Comparison of ENCODE assay signal across 23 cellular contexts in the genomic region with DNA sequence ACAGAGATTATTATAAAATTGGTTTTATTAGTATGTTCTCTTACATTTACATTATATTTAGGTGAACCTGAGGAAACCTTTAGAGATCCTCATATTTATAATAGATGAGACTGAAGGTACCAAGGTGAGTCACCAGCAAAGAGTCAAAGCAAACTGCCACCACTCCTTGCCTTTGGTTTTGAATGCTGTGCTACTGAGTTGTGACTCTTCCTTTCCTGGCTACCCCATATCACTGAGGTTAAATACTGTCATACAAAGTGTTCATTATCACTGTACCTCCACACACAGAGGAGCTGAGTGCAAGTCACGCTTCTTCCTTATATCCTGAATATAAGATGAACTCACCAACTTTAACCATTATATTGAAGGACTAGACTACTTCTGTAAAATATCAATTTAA.
DNase-seq lines count a peak whose midpoint lies in the region; ATAC-seq and TF ChIP-seq lines count a peak whose summit lies in the region.
"Had no signal": no experiment of that assay in that cellular context is flagged by ENCODE, and none has a peak within 500 bp of the region (broad histone marks: within the 10 kb centered on the region; RNA-seq: fewer than 3 reads in every experiment).

No MANE protein-coding gene starts in this region.

- CTCF ChIA-PET in activated CD4-positive, alpha-beta T cell treated with anti-CD3 and anti-CD28 coated beads for 36 hours (lab: Charles Lee) = interaction anchor here (0.7 to 1.6 kb wide), 2 partner anchors 10 to 14 kb away, joined by 4 read pairs; no protein-coding TSS in a partner anchor
- CTCF ChIA-PET in activated CD4-positive, alpha-beta T cell treated with anti-CD3 and anti-CD28 coated beads, Interleukin-2, amount 10 ng/mL, durations not matched to agents 7 days and 5 days (lab: Charles Lee) = interaction anchor here (0.6 kb wide), 2 partner anchors 82 to 385 kb away, joined by 3 to 4 read pairs; no protein-coding TSS in a partner anchor
- CTCF ChIA-PET in CD4-positive, alpha-beta T cell (lab: Charles Lee) = no interaction called here

- no peak overlapping the region for H3K4me3 Mint-ChIP-seq in activated CD4-positive, alpha-beta T cell treated with anti-CD3 and anti-CD28 coated beads for 36 hours
- no peak overlapping the region for H3K4me3 Mint-ChIP-seq in activated CD4-positive, alpha-beta T cell treated with anti-CD3 and anti-CD28 coated beads, Interleukin-2, amount 10 ng/mL, durations not matched to agents 7 days and 5 days
- no peak overlapping the region for H3K4me3 Mint-ChIP-seq in CD4-positive, alpha-beta T cell
- H3K4me3 Mint-ChIP-seq in activated T-helper 1 cell treated with anti-CD3 and anti-CD28 coated beads, Interleukin-12 subunit alpha, Interleukin-12 subunit beta, Interleukin-2, Interleukin-4 antibody, amounts not matched to agents 30 ng/mL and 10 ng/mL and 1 ng/mL, durations not matched to agents 14 hours and 24 hours and 36 hours = no peak overlapping the region
- no peak overlapping the region for H3K4me3 Mint-ChIP-seq in naive thymus-derived CD8-positive, alpha-beta T cell
- H3K4me3 Mint-ChIP-seq: H9 had no signal

- H3K27me3 ChIP-seq in CD4-positive, alpha-beta T cell (ENCODE audit: control insufficient read depth, insufficient read depth, low read length) = no peaks in the 10 kb centered on the region
- H3K27me3 ChIP-seq: BE2C, dorsolateral prefrontal cortex, pancreas, vagina had no signal

- H3K9me3 ChIP-seq in CD4-positive, alpha-beta T cell (ENCODE audit: control insufficient read depth, low read length) = no peaks in the 10 kb centered on the region
- H3K9me3 ChIP-seq: BE2C, pancreas, vagina had no signal

- H3K27me3 Mint-ChIP-seq in activated CD4-positive, alpha-beta T cell treated with anti-CD3 and anti-CD28 coated beads for 36 hours = no peaks in the 10 kb centered on the region
- no peaks in the 10 kb centered on the region for H3K27me3 Mint-ChIP-seq in activated CD4-positive, alpha-beta T cell treated with anti-CD3 and anti-CD28 coated beads, Interleukin-2, amount 10 ng/mL, durations not matched to agents 7 days and 5 days
- no peaks in the 10 kb centered on the region for H3K27me3 Mint-ChIP-seq in CD4-positive, alpha-beta T cell
- H3K27me3 Mint-ChIP-seq in activated T-helper 1 cell treated with anti-CD3 and anti-CD28 coated beads, Interleukin-12 subunit alpha, Interleukin-12 subunit beta, Interleukin-2, Interleukin-4 antibody, amounts not matched to agents 30 ng/mL and 10 ng/mL and 1 ng/mL, durations not matched to agents 14 hours and 24 hours and 36 hours (ENCODE audit: insufficient read depth) = no peaks in the 10 kb centered on the region
- H3K27me3 Mint-ChIP-seq in naive thymus-derived CD8-positive, alpha-beta T cell = no peaks in the 10 kb centered on the region

- H3K9me3 Mint-ChIP-seq in activated CD4-positive, alpha-beta T cell treated with anti-CD3 and anti-CD28 coated beads for 36 hours (ENCODE audit: low read depth) = no peaks in the 10 kb centered on the region
- no peaks in the 10 kb centered on the region for H3K9me3 Mint-ChIP-seq in activated CD4-positive, alpha-beta T cell treated with anti-CD3 and anti-CD28 coated beads, Interleukin-2, amount 10 ng/mL, durations not matched to agents 7 days and 5 days
- H3K9me3 Mint-ChIP-seq in CD4-positive, alpha-beta T cell = no peaks in the 10 kb centered on the region
- H3K9me3 Mint-ChIP-seq in activated T-helper 1 cell treated with anti-CD3 and anti-CD28 coated beads, Interleukin-12 subunit alpha, Interleukin-12 subunit beta, Interleukin-2, Interleukin-4 antibody, amounts not matched to agents 30 ng/mL and 10 ng/mL and 1 ng/mL, durations not matched to agents 14 hours and 24 hours and 36 hours = no peaks in the 10 kb centered on the region
- H3K9me3 Mint-ChIP-seq in naive thymus-derived CD8-positive, alpha-beta T cell = no peaks in the 10 kb centered on the region
- H3K9me3 Mint-ChIP-seq: H9 had no signal

- H3K27ac ChIP-seq in CD4-positive, alpha-beta T cell (ENCODE audit: low read depth, low read length) = no peak overlapping the region
- H3K27ac ChIP-seq: dorsolateral prefrontal cortex, epithelial cell of prostate, pancreas, vagina had no signal

- H3K4me1 Mint-ChIP-seq in activated CD4-positive, alpha-beta T cell treated with anti-CD3 and anti-CD28 coated beads for 36 hours = peaks cover 38% of the 10 kb centered on the region
- H3K4me1 Mint-ChIP-seq in activated CD4-positive, alpha-beta T cell treated with anti-CD3 and anti-CD28 coated beads, Interleukin-2, amount 10 ng/mL, durations not matched to agents 7 days and 5 days = peaks cover 14% of the 10 kb centered on the region
- H3K4me1 Mint-ChIP-seq in CD4-positive, alpha-beta T cell (ENCODE audit: low read depth) = peaks cover 36% of the 10 kb centered on the region
- peaks cover 38% of the 10 kb centered on the region for H3K4me1 Mint-ChIP-seq in activated T-helper 1 cell treated with anti-CD3 and anti-CD28 coated beads, Interleukin-12 subunit alpha, Interleukin-12 subunit beta, Interleukin-2, Interleukin-4 antibody, amounts not matched to agents 30 ng/mL and 10 ng/mL and 1 ng/mL, durations not matched to agents 14 hours and 24 hours and 36 hours (ENCODE audit: low read depth)
- H3K4me1 Mint-ChIP-seq in naive thymus-derived CD8-positive, alpha-beta T cell = peaks cover 22 to 46% (median 36%) of the 10 kb centered on the region in 4 donors

- intact Hi-C loops in activated CD4-positive, alpha-beta T cell treated with anti-CD3 and anti-CD28 coated beads for 36 hours (cut with DNase I, micrococcal nuclease) = no loop called here
- intact Hi-C loops in CD4-positive, alpha-beta T cell (cut with DNase I, micrococcal nuclease) = no loop called here
- intact Hi-C loops in activated T-helper 1 cell treated with anti-CD3 and anti-CD28 coated beads, Interleukin-12 subunit alpha, Interleukin-12 subunit beta, Interleukin-2, Interleukin-4 antibody, amounts not matched to agents 30 ng/mL and 10 ng/mL and 1 ng/mL, durations not matched to agents 14 hours and 24 hours and 36 hours (cut with micrococcal nuclease) = loop anchor here (1.0 kb wide), 1 partner anchor 24 kb away; no protein-coding TSS in a partner anchor

- DNase-seq in activated CD4-positive, alpha-beta T cell treated with anti-CD3 and anti-CD28 coated beads for 36 hours = peak; percentile 46
- no peak for DNase-seq in activated CD4-positive, alpha-beta T cell treated with anti-CD3 and anti-CD28 coated beads, Interleukin-2, amount 10 ng/mL, durations not matched to agents 7 days and 5 days
- DNase-seq in CD4-positive, alpha-beta T cell = no peak
- DNase-seq in activated T-helper 1 cell treated with anti-CD3 and anti-CD28 coated beads, Interleukin-12 subunit alpha, Interleukin-12 subunit beta, Interleukin-2, Interleukin-4 antibody, amounts not matched to agents 30 ng/mL and 10 ng/mL and 1 ng/mL, durations not matched to agents 14 hours and 24 hours and 36 hours (ENCODE audit: low spot score) = no peak
- DNase-seq in naive thymus-derived CD8-positive, alpha-beta T cell = no peak
- DNase-seq in NCI-H1105 treated with DMSO at 0.1 percent for 48 hours (lab: John Stamatoyannopoulos, UW) (no peak), GDM1 (lab: John Stamatoyannopoulos, UW) (no peak)
- DNase-seq: amygdala, BE2C, dorsolateral prefrontal cortex, foreskin fibroblast, H9, hippocampal formation, Karpas-422, kidney, mammary epithelial cell, NCI-H2029 treated with DMSO at 0.1 percent for 48 hours, NCI-H524 treated with DMSO at 0.1 percent for 48 hours, pancreas had no signal

- POLR2A ChIA-PET in activated CD4-positive, alpha-beta T cell treated with anti-CD3 and anti-CD28 coated beads for 36 hours (lab: Charles Lee) = no interaction called here
- POLR2A ChIA-PET in activated CD4-positive, alpha-beta T cell treated with anti-CD3 and anti-CD28 coated beads, Interleukin-2, amount 10 ng/mL, durations not matched to agents 7 days and 5 days (lab: Charles Lee) = no interaction called here
- POLR2A ChIA-PET in CD4-positive, alpha-beta T cell (lab: Charles Lee) = no interaction called here
- POLR2A ChIA-PET in naive thymus-derived CD8-positive, alpha-beta T cell (lab: Charles Lee) = no interaction called here

- H3K27ac Mint-ChIP-seq in activated CD4-positive, alpha-beta T cell treated with anti-CD3 and anti-CD28 coated beads for 36 hours = peak overlapping the region; percentile 68
- H3K27ac Mint-ChIP-seq in activated CD4-positive, alpha-beta T cell treated with anti-CD3 and anti-CD28 coated beads, Interleukin-2, amount 10 ng/mL, durations not matched to agents 7 days and 5 days = no peak overlapping the region
- peak overlapping the region; percentile 25 for H3K27ac Mint-ChIP-seq in CD4-positive, alpha-beta T cell
- H3K27ac Mint-ChIP-seq in activated T-helper 1 cell treated with anti-CD3 and anti-CD28 coated beads, Interleukin-12 subunit alpha, Interleukin-12 subunit beta, Interleukin-2, Interleukin-4 antibody, amounts not matched to agents 30 ng/mL and 10 ng/mL and 1 ng/mL, durations not matched to agents 14 hours and 24 hours and 36 hours = peak overlapping the region; percentile 61
- H3K27ac Mint-ChIP-seq in naive thymus-derived CD8-positive, alpha-beta T cell = peak overlapping the region in 7 of 10 donors; percentile 1 to 77 (median 61)

- peaks cover 66% of the 10 kb centered on the region for H3K36me3 Mint-ChIP-seq in activated CD4-positive, alpha-beta T cell treated with anti-CD3 and anti-CD28 coated beads for 36 hours (ENCODE audit: low read depth)
- peaks cover 65% of the 10 kb centered on the region for H3K36me3 Mint-ChIP-seq in activated CD4-positive, alpha-beta T cell treated with anti-CD3 and anti-CD28 coated beads, Interleukin-2, amount 10 ng/mL, durations not matched to agents 7 days and 5 days (ENCODE audit: low read depth)
- H3K36me3 Mint-ChIP-seq in CD4-positive, alpha-beta T cell (ENCODE audit: low read depth) = peaks cover 80% of the 10 kb centered on the region
- peaks cover 62% of the 10 kb centered on the region for H3K36me3 Mint-ChIP-seq in activated T-helper 1 cell treated with anti-CD3 and anti-CD28 coated beads, Interleukin-12 subunit alpha, Interleukin-12 subunit beta, Interleukin-2, Interleukin-4 antibody, amounts not matched to agents 30 ng/mL and 10 ng/mL and 1 ng/mL, durations not matched to agents 14 hours and 24 hours and 36 hours (ENCODE audit: low read depth)
- H3K36me3 Mint-ChIP-seq in naive thymus-derived CD8-positive, alpha-beta T cell = peaks cover 27 to 70% (median 48%) of the 10 kb centered on the region in 3 donors

- peak; percentile 97 for ATAC-seq in activated CD4-positive, alpha-beta T cell treated with anti-CD3 and anti-CD28 coated beads for 36 hours
- no peak for ATAC-seq in CD4-positive, alpha-beta T cell (ENCODE audit: poor library complexity)
- ATAC-seq in naive thymus-derived CD8-positive, alpha-beta T cell = no peak
- no peak for ATAC-seq in GM21447 (IDR thresholded peaks at IDR 0.05; ENCODE audit: unreplicated experiment)
- ATAC-seq: pancreas, sciatic nerve had no signal

- TF ChIP-seq CTCF in CD4-positive, alpha-beta T cell (IDR thresholded peaks at IDR 0.05) = no peak
